ENCODE assay signal across 14 cellular contexts in the genomic region with DNA sequence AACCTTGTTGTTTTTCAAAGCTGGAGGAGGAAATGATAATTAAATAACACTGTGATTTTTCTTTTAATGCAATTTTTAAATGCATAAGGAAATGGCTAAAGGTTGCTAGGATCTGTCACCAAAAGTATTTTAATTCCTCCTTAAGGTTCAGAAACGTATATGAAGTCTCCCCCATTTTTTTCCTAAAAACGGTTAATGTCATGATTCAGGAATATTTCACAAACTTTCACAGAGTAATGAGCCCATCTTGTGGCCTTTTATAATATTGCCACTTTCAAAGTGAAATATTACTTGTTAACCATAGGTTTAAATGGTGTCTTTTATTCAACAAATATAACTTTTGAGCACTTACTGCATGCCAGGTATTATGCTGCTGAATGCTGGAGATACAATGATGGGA.
DNase-seq lines count a peak whose midpoint lies in the region; ATAC-seq, FAIRE-seq and TF ChIP-seq lines count a peak whose summit lies in the region.
"Had no signal": no experiment of that assay in that cellular context is flagged by ENCODE, and none has a peak within 500 bp of the region (broad histone marks: within the 10 kb centered on the region; RNA-seq: fewer than 3 reads in every experiment).

No MANE protein-coding gene starts in this region.

- DNase-seq in SK-N-SH (no peak), astrocyte (ENCODE audit: low read depth) (no peak), kidney (no peak), type B pancreatic cell (ENCODE audit: extremely low spot score, unreplicated experiment) (no peak), nucleus accumbens (lab: John Stamatoyannopoulos, UW) (no peak), GM12892 (ENCODE audit: insufficient read length) (no peak)
- no peak for DNase-seq in activated T-cell treated with anti-CD3 and anti-CD28 coated beads, Interleukin-2, amount 50 U/mL, for 1 hour
- DNase-seq: activated CD8-positive, alpha-beta memory T cell treated with anti-CD3 and anti-CD28 coated beads, Interleukin-2, amount 50 U/mL, for 4 hours; NCI-H226; nephron progenitor cell; stimulated activated CD4-positive, alpha-beta T cell treated with anti-CD3 and anti-CD28 coated beads, Interleukin-2, amount 100 ng/mL, for 48 hours; testis had no signal

- H2AFZ ChIP-seq in SK-N-SH (ENCODE audit: low read depth) (no peak overlapping the region), astrocyte (ENCODE audit: low read depth, low read length) (no peak overlapping the region)

- H3K9ac ChIP-seq in SK-N-SH: no peak overlapping the region
- no peak overlapping the region for H3K9ac ChIP-seq in astrocyte (ENCODE audit: low read length)
- no peak overlapping the region for H3K9ac ChIP-seq in kidney (ENCODE audit: low read length in 2 of 2)

- H3K36me3 ChIP-seq in SK-N-SH (replicated peaks in 1 of 2; ENCODE audit: control insufficient read depth in 1 of 2, insufficient read depth in 2 of 2, low read length in 1 of 2) (no peaks in the 10 kb centered on the region), astrocyte (ENCODE audit: insufficient read depth, low read length) (no peaks in the 10 kb centered on the region), kidney (ENCODE audit: control insufficient read depth in 1 of 2, insufficient read depth in 2 of 2, low read length in 2 of 2) (no peaks in the 10 kb centered on the region)

- 15% methylated on average over 2 of the region's 2 CpGs for WGBS in SK-N-SH (ENCODE audit: low lambda C conversion rate)

- no peak for TF ChIP-seq POLR2A in GM12892 (IDR thresholded peaks at IDR 0.05; ENCODE audit: low read depth, low read length)

- TF ChIP-seq RAD21 in SK-N-SH (IDR thresholded peaks at IDR 0.05; ENCODE audit: low read length): peak; percentile 63

- no peaks in the 10 kb centered on the region for H3K79me2 ChIP-seq in SK-N-SH (ENCODE audit: insufficient read depth)
- no peaks in the 10 kb centered on the region for H3K79me2 ChIP-seq in astrocyte (ENCODE audit: insufficient read depth, low read length)

- H3K36me3 Mint-ChIP-seq in astrocyte (ENCODE audit: low read depth, unreplicated experiment) (no peaks in the 10 kb centered on the region), type B pancreatic cell (no peaks in the 10 kb centered on the region)

- TF ChIP-seq EP300 in SK-N-SH (IDR thresholded peaks at IDR 0.05; ENCODE audit: borderline replicate concordance in 1 of 2, low read depth in 1 of 2, low read length in 1 of 2): no peak

- TF ChIP-seq CTCF in SK-N-SH (IDR thresholded peaks at IDR 0.05): peak; percentile 43
- peak; percentile 25 for TF ChIP-seq CTCF in astrocyte (IDR thresholded peaks at IDR 0.05; ENCODE audit: insufficient read depth, low read depth, low read length)
- peak; percentile 17 for TF ChIP-seq CTCF in kidney (IDR thresholded peaks at IDR 0.05; ENCODE audit: borderline replicate concordance, extremely low read depth, insufficient read depth)
- TF ChIP-seq CTCF in type B pancreatic cell (conservative IDR thresholded peaks at IDR 0.05): peak; percentile 50

- H3K27me3 Mint-ChIP-seq in astrocyte (ENCODE audit: low read depth, unreplicated experiment) (no peaks in the 10 kb centered on the region), type B pancreatic cell (no peaks in the 10 kb centered on the region)

- CTCF ChIA-PET in SK-N-SH (lab: Yijun Ruan, JAX): interaction anchor here (1.0 to 1.6 kb wide), 4 partner anchors 10 to 1927 kb away, joined by 3 to 7 read pairs (median 4); no protein-coding TSS in a partner anchor

- H3K27me3 ChIP-seq in SK-N-SH (ENCODE audit: insufficient read depth): no peaks in the 10 kb centered on the region
- no peaks in the 10 kb centered on the region for H3K27me3 ChIP-seq in astrocyte (ENCODE audit: insufficient read depth, low read length)
- H3K27me3 ChIP-seq: testis had no signal

- H3K4me1 Mint-ChIP-seq in astrocyte (ENCODE audit: low read depth, unreplicated experiment) (peaks cover 28% of the 10 kb centered on the region), type B pancreatic cell (ENCODE audit: unreplicated experiment) (no peaks in the 10 kb centered on the region)
- H3K4me1 Mint-ChIP-seq: central memory CD8-positive, alpha-beta T cell; nephron progenitor cell had no signal

- H3K4me2 ChIP-seq in SK-N-SH (no peak overlapping the region), astrocyte (ENCODE audit: low read length) (no peak overlapping the region)

- H3K27ac Mint-ChIP-seq in astrocyte (ENCODE audit: unreplicated experiment) (no peak overlapping the region), type B pancreatic cell (no peak overlapping the region)
- H3K27ac Mint-ChIP-seq: nephron progenitor cell had no signal

- no peaks in the 10 kb centered on the region for H3F3A ChIP-seq in SK-N-SH (replicated peaks; ENCODE audit: insufficient read depth)

- POLR2A ChIA-PET in SK-N-SH (lab: Yijun Ruan, JAX): no interaction called here

- H3K4me3 ChIP-seq in SK-N-SH (ENCODE audit: low read depth in 2 of 2, low read length in 1 of 2) (no peak overlapping the region), astrocyte (ENCODE audit: insufficient read depth, low read depth, low read length) (no peak overlapping the region), kidney (ENCODE audit: low read length in 2 of 2) (no peak overlapping the region)
- H3K4me3 ChIP-seq: testis had no signal

- intact Hi-C loops in kidney (cut with DNase I): no loop called here

- no peaks in the 10 kb centered on the region for H3K9me3 ChIP-seq in SK-N-SH
- no peaks in the 10 kb centered on the region for H3K9me3 ChIP-seq in astrocyte (ENCODE audit: insufficient read depth, low read depth, low read length)
- H3K9me3 ChIP-seq in kidney (ENCODE audit: control insufficient read depth in 1 of 2, low read length in 2 of 2): no peaks in the 10 kb centered on the region
- H3K9me3 ChIP-seq: testis had no signal

- H3K27ac ChIP-seq in SK-N-SH (ENCODE audit: low read depth in 2 of 2, low read length in 1 of 2) (no peak overlapping the region), astrocyte (ENCODE audit: low read depth, low read length) (no peak overlapping the region), kidney (ENCODE audit: low read depth in 2 of 2, low read length in 2 of 2) (no peak overlapping the region)
- H3K27ac ChIP-seq: testis had no signal

- H3K4me1 ChIP-seq in SK-N-SH (ENCODE audit: control insufficient read depth in 1 of 2, insufficient read depth in 2 of 2, low read depth in 1 of 2, low read length in 1 of 2): peaks cover 0 to 2% of the 10 kb centered on the region in 2 experiments; a peak in 1 of 4 replicates
- no peaks in the 10 kb centered on the region for H3K4me1 ChIP-seq in astrocyte (ENCODE audit: insufficient read depth, low read length)
- peaks cover 0 to 3% of the 10 kb centered on the region in 2 donors for H3K4me1 ChIP-seq in kidney (ENCODE audit: control insufficient read depth in 1 of 2, insufficient read depth in 1 of 2, low read depth in 1 of 2, low read length in 2 of 2)
- H3K4me1 ChIP-seq: testis had no signal

- H3K4me3 Mint-ChIP-seq in astrocyte (ENCODE audit: unreplicated experiment) (no peak overlapping the region), type B pancreatic cell (no peak overlapping the region)
- H3K4me3 Mint-ChIP-seq: central memory CD8-positive, alpha-beta T cell; nephron progenitor cell had no signal

- H3K9me3 Mint-ChIP-seq in astrocyte (ENCODE audit: unreplicated experiment) (no peaks in the 10 kb centered on the region), type B pancreatic cell (peaks cover 2% of the 10 kb centered on the region)
- H3K9me3 Mint-ChIP-seq: central memory CD8-positive, alpha-beta T cell had no signal

- no peaks in the 10 kb centered on the region for H4K20me1 ChIP-seq in SK-N-SH (ENCODE audit: insufficient read depth)
- H4K20me1 ChIP-seq in astrocyte (ENCODE audit: insufficient read depth, low read length): no peaks in the 10 kb centered on the region

- ATAC-seq in SK-N-SH treated with all-trans-retinoic acid at 6 μM for 48 hours: no peak

- no peak for FAIRE-seq in astrocyte (lab: Jason Lieb, UNC)
- FAIRE-seq in kidney (lab: Jason Lieb, UNC): no peak
- FAIRE-seq in GM12892 (lab: Jason Lieb, UNC): no peak

- no peaks in the 10 kb centered on the region for H3K9me2 ChIP-seq in SK-N-SH

TF ChIP-seq in SK-N-SH, 30 proteins besides CTCF, POLR2A, EP300 and RAD21:
- TF ChIP-seq SMC3 (IDR thresholded peaks at IDR 0.05; ENCODE audit: low read depth, low read length) (peak; percentile 18; the same call in 1 of the 2 replicates), TAF1 (IDR thresholded peaks at IDR 0.05; ENCODE audit: borderline replicate concordance, low read depth, low read length) (no peak)

TF ChIP-seq in SK-N-SH treated with all-trans-retinoic acid at 6 μM for 48 hours, 23 proteins besides CTCF, POLR2A, EP300 and RAD21:
- TF ChIP-seq CSRNP3 (CRISPR knock-in tag; IDR thresholded peaks at IDR 0.05) (no peak), ZC3H10 (CRISPR knock-in tag; IDR thresholded peaks at IDR 0.05) (no peak), ESRRG (CRISPR knock-in tag; IDR thresholded peaks at IDR 0.05) (no peak)
